ENCODE assay signal across 39 cellular contexts in the genomic region with DNA sequence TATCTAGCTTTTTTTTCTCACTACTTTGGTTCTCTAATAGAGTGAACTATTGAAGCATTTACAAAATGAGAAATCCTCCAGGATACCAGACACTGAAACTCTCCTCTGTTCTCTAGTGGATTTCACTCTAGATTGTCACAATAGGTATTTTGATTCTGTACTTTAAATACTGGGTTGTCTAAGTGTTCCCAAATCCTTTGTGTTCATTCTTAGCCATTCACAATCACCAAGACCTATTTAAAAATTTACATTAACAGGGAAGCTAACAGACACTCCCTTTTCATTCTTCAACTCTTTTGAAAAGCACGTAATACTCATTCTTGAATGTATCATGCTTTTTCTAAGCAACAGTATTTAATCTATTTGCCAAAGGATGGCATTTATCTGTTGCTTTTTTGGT. TPM values are rescaled to one million over a fixed set of nuclear protein-coding genes. Genes with fewer than 3 reads are reported as not detected.
"Had no signal": no experiment of that assay in that cellular context is flagged by ENCODE, and none has a peak within 500 bp of the region (broad histone marks: within the 10 kb centered on the region; RNA-seq: fewer than 3 reads in every experiment).

No MANE protein-coding gene starts in this region.

- H3K4me3 Mint-ChIP-seq: activated CD4-positive, alpha-beta memory T cell treated with anti-CD3 and anti-CD28 coated beads, Interleukin-2, amount 10 ng/mL, durations not matched to agents 7 days and 5 days; activated CD4-positive, alpha-beta T cell treated with anti-CD3 and anti-CD28 coated beads for 36 hours; activated CD4-positive, alpha-beta T cell treated with anti-CD3 and anti-CD28 coated beads, Interleukin-2, amount 10 ng/mL, durations not matched to agents 7 days and 5 days; activated CD8-positive, alpha-beta memory T cell treated with anti-CD3 and anti-CD28 coated beads, Interleukin-2, amount 10 ng/mL, durations not matched to agents 7 days and 5 days; activated CD8-positive, alpha-beta T cell treated with anti-CD3 and anti-CD28 coated beads, Interleukin-2, amount 10 ng/mL, durations not matched to agents 7 days and 5 days; activated naive CD4-positive, alpha-beta T cell treated with anti-CD3 and anti-CD28 coated beads, Interleukin-2, amount 10 ng/mL, durations not matched to agents 7 days and 5 days; activated naive CD8-positive, alpha-beta T cell; activated naive CD8-positive, alpha-beta T cell treated with anti-CD3 and anti-CD28 coated beads, Interleukin-2, amount 10 ng/mL, durations not matched to agents 7 days and 5 days; activated naive CD8-positive, alpha-beta T cell treated with anti-CD3 and anti-CD28 coated beads, Interleukin-2, amount 50 U/mL, for 24 hours; activated T-cell treated with anti-CD3 and anti-CD28 coated beads, Interleukin-2, amount 50 U/mL, for 24 hours; central memory CD8-positive, alpha-beta T cell; T-helper 1 cell treated with Interleukin-12 subunit alpha and Interleukin-12 subunit beta and Interleukin-4 antibody, amounts not matched to agents 30 μg/mL and 1 μg/mL, for 36 hours; T-helper 2 cell treated with Interferon-gamma antibody and Interleukin-4, amounts not matched to agents 5 μg/mL and 100 μg/mL, for 36 hours; WTC11 had no signal

- ATAC-seq: activated CD4-positive, alpha-beta T cell treated with anti-CD3 and anti-CD28 coated beads for 36 hours; activated CD4-positive, CD25-positive, alpha-beta regulatory T cell treated with anti-CD3 and anti-CD28 coated beads, Interleukin-2, amount 50 U/mL, for 24 hours; activated CD8-positive, alpha-beta memory T cell treated with anti-CD3 and anti-CD28 coated beads, Interleukin-2, amount 10 ng/mL, durations not matched to agents 7 days and 5 days; activated CD8-positive, alpha-beta T cell treated with anti-CD3 and anti-CD28 coated beads, Interleukin-2, amount 10 ng/mL, durations not matched to agents 7 days and 5 days; activated naive CD8-positive, alpha-beta T cell treated with anti-CD3 and anti-CD28 coated beads, Interleukin-2, amount 50 U/mL, for 24 hours; WTC11 had no signal

- H3K36me3 ChIP-seq: ascending aorta, cardiac muscle cell, WERI-Rb-1 had no signal

- H3K9me3 Mint-ChIP-seq: activated CD4-positive, alpha-beta memory T cell treated with anti-CD3 and anti-CD28 coated beads, Interleukin-2, amount 10 ng/mL, durations not matched to agents 7 days and 5 days; activated naive CD4-positive, alpha-beta T cell treated with anti-CD3 and anti-CD28 coated beads, Interleukin-2, amount 10 ng/mL, durations not matched to agents 7 days and 5 days; activated naive CD8-positive, alpha-beta T cell treated with anti-CD3 and anti-CD28 coated beads, Interleukin-2, amount 10 ng/mL, durations not matched to agents 7 days and 5 days; activated naive CD8-positive, alpha-beta T cell treated with anti-CD3 and anti-CD28 coated beads, Interleukin-2, amount 50 U/mL, for 24 hours; activated T-helper 2 cell treated with anti-CD3 and anti-CD28 coated beads, Interferon-gamma antibody, Interleukin-2, Interleukin-4, amounts not matched to agents 10 μg/mL and 5 μg/mL and 100 μg/mL, durations not matched to agents 14 hours and 24 hours and 36 hours; central memory CD8-positive, alpha-beta T cell; T-helper 1 cell treated with Interleukin-12 subunit alpha and Interleukin-12 subunit beta and Interleukin-4 antibody, amounts not matched to agents 30 μg/mL and 1 μg/mL, for 36 hours; T-helper 2 cell treated with Interferon-gamma antibody and Interleukin-4, amounts not matched to agents 5 μg/mL and 100 μg/mL, for 36 hours; WTC11 had no signal

- H3K9me3 ChIP-seq: ascending aorta had no signal

- H3K27ac ChIP-seq: ascending aorta, cardiac muscle cell, WERI-Rb-1 had no signal

- FAIRE-seq: bronchial epithelial cell had no signal

- DNase-seq: activated CD4-positive, alpha-beta memory T cell treated with anti-CD3 and anti-CD28 coated beads, Interleukin-2, amount 10 ng/mL, durations not matched to agents 7 days and 5 days; activated CD4-positive, alpha-beta T cell treated with anti-CD3 and anti-CD28 coated beads for 1 hour; activated CD4-positive, alpha-beta T cell treated with anti-CD3 and anti-CD28 coated beads for 36 hours; activated CD4-positive, alpha-beta T cell treated with anti-CD3 and anti-CD28 coated beads for 48 hours; activated CD4-positive, alpha-beta T cell treated with anti-CD3 and anti-CD28 coated beads, Interleukin-2, amount 10 ng/mL, durations not matched to agents 7 days and 5 days; activated CD4-positive, alpha-beta T cell treated with anti-CD3 and anti-CD28 coated beads, Interleukin-2, amount 50 U/mL, for 48 hours; activated CD4-positive, CD25-positive, alpha-beta regulatory T cell; activated CD8-positive, alpha-beta memory T cell treated with anti-CD3 and anti-CD28 coated beads for 24 hours; activated CD8-positive, alpha-beta memory T cell treated with anti-CD3 and anti-CD28 coated beads, Interleukin-2, amount 10 ng/mL, durations not matched to agents 7 days and 5 days; activated CD8-positive, alpha-beta memory T cell treated with anti-CD3 and anti-CD28 coated beads, Interleukin-2, amount 50 U/mL, for 48 hours; activated CD8-positive, alpha-beta T cell treated with anti-CD3 and anti-CD28 coated beads, Interleukin-2, amount 10 ng/mL, durations not matched to agents 7 days and 5 days; activated effector memory CD4-positive, alpha-beta T cell treated with Interleukin-2 at 50 U/mL for 16 hours; activated gamma-delta T cell; activated naive CD4-positive, alpha-beta T cell treated with anti-CD3 and anti-CD28 coated beads, Interleukin-2, amount 10 ng/mL, durations not matched to agents 7 days and 5 days; activated naive CD4-positive, alpha-beta T cell treated with Interleukin-2 at 50 U/mL for 16 hours; activated naive CD8-positive, alpha-beta T cell treated with anti-CD3 and anti-CD28 coated beads, Interleukin-2, amount 10 ng/mL, durations not matched to agents 7 days and 5 days; activated naive CD8-positive, alpha-beta T cell treated with anti-CD3 and anti-CD28 coated beads, Interleukin-2, amount 50 U/mL, for 24 hours; activated T-cell treated with anti-CD3 and anti-CD28 coated beads, Interleukin-2, amount 50 U/mL, for 24 hours; activated T-cell treated with anti-CD3 and anti-CD28 coated beads, Interleukin-2, amount 50 U/mL, for 48 hours; amygdala; anterior cingulate cortex; caudate nucleus; cerebellar nuclear complex; SW 1271; T-helper 1 cell; T-helper 2 cell; T-helper 9 cell; WERI-Rb-1 had no signal

- H3K27me3 ChIP-seq: ascending aorta, cardiac muscle cell had no signal

- H3K27ac Mint-ChIP-seq: activated CD4-positive, alpha-beta memory T cell treated with anti-CD3 and anti-CD28 coated beads, Interleukin-2, amount 10 ng/mL, durations not matched to agents 7 days and 5 days; activated CD4-positive, alpha-beta T cell treated with anti-CD3 and anti-CD28 coated beads for 36 hours; activated CD4-positive, alpha-beta T cell treated with anti-CD3 and anti-CD28 coated beads, Interleukin-2, amount 10 ng/mL, durations not matched to agents 7 days and 5 days; activated CD8-positive, alpha-beta memory T cell treated with anti-CD3 and anti-CD28 coated beads, Interleukin-2, amount 10 ng/mL, durations not matched to agents 7 days and 5 days; activated CD8-positive, alpha-beta T cell treated with anti-CD3 and anti-CD28 coated beads, Interleukin-2, amount 10 ng/mL, durations not matched to agents 7 days and 5 days; activated naive CD4-positive, alpha-beta T cell treated with anti-CD3 and anti-CD28 coated beads, Interleukin-2, amount 10 ng/mL, durations not matched to agents 7 days and 5 days; activated naive CD8-positive, alpha-beta T cell; activated naive CD8-positive, alpha-beta T cell treated with anti-CD3 and anti-CD28 coated beads, Interleukin-2, amount 10 ng/mL, durations not matched to agents 7 days and 5 days; activated naive CD8-positive, alpha-beta T cell treated with anti-CD3 and anti-CD28 coated beads, Interleukin-2, amount 50 U/mL, for 24 hours; activated T-cell treated with anti-CD3 and anti-CD28 coated beads, Interleukin-2, amount 50 U/mL, for 24 hours; activated T-helper 2 cell treated with anti-CD3 and anti-CD28 coated beads, Interferon-gamma antibody, Interleukin-2, Interleukin-4, amounts not matched to agents 10 μg/mL and 5 μg/mL and 100 μg/mL, durations not matched to agents 14 hours and 24 hours and 36 hours; brain; T-helper 1 cell treated with Interleukin-12 subunit alpha and Interleukin-12 subunit beta and Interleukin-4 antibody, amounts not matched to agents 30 μg/mL and 1 μg/mL, for 36 hours; T-helper 2 cell treated with Interferon-gamma antibody and Interleukin-4, amounts not matched to agents 5 μg/mL and 100 μg/mL, for 36 hours; WTC11 had no signal

- H3K4me3 ChIP-seq: ascending aorta, cardiac muscle cell had no signal

RNA-seq across cellular contexts. Expression of gene COLGALT2, which starts 11.3 kb away (rescaled TPM):
- total RNA-seq: bronchial epithelial cell had no signal
